Comparison of ENCODE assay signal across 8 cellular contexts in the genomic region with DNA sequence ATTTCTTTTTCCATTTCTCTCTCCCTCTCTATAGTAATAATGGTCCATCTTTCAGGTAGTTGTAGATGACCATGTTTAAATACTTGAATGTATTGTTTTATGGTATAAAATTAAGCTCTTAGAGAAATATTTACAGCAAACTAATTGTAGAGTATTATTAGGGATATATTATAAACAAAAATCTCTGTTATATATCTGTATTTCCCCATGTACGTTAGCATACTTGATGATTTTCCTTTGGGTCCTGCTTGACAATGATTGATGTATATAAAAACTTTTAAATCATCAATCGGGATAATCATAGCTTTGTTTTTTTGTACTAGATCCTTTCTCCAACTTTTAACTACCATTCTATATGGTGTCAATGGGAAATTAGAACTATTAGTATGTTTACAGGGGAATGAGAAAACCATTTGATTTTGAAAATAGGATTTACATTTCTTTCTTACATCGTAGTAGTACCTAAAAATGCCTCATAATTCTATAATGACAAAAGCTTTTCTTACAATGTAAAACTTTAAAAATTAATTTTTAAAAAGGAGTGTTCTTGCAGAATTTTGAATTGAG.
DNase-seq lines count a peak whose midpoint lies in the region; ATAC-seq, FAIRE-seq and TF ChIP-seq lines count a peak whose summit lies in the region.
"Had no signal": no experiment of that assay in that cellular context is flagged by ENCODE, and none has a peak within 500 bp of the region (broad histone marks: within the 10 kb centered on the region; RNA-seq: fewer than 3 reads in every experiment).

No MANE protein-coding gene starts in this region.

- dilution Hi-C loops in endothelial cell of umbilical vein (cut with MboI; ENCODE audit: extremely low pct_ligation_motif_present, low sequenced_read_pairs), result no loop called here

- H3K9me3 ChIP-seq in HAP-1, result no peaks in the 10 kb centered on the region
- no peaks in the 10 kb centered on the region for H3K9me3 ChIP-seq in SJSA1 (replicated peaks)
- H3K9me3 ChIP-seq in endothelial cell of umbilical vein (replicated peaks; ENCODE audit: control insufficient read depth, insufficient read depth, low read length), result no peaks in the 10 kb centered on the region
- H3K9me3 ChIP-seq in sigmoid colon, result no peaks in the 10 kb centered on the region
- H3K9me3 ChIP-seq: testis had no signal

- TF ChIP-seq POLR2A in endothelial cell of umbilical vein (IDR thresholded peaks at IDR 0.05; ENCODE audit: low read depth, low read length) (no peak), sigmoid colon (IDR thresholded peaks at IDR 0.05) (no peak)

- WGBS in sigmoid colon, 2 donors, result 56 to 67% methylated on average over 3 of the region's 3 CpGs

- BruUV-seq in endothelial cell of umbilical vein (replicated peaks; lab: Mats Ljungman, UMichigan), result no TSS peak

- H3K36me3 ChIP-seq in HAP-1 (replicated peaks) (no peaks in the 10 kb centered on the region), SJSA1 (no peaks in the 10 kb centered on the region), endothelial cell of umbilical vein (ENCODE audit: control insufficient read depth in 2 of 2, extremely low read depth in 1 of 2, insufficient read depth in 2 of 2, low read length in 2 of 2) (no peaks in the 10 kb centered on the region), sigmoid colon (no peaks in the 10 kb centered on the region)

- peaks cover 30% of the 10 kb centered on the region for H3K27me3 ChIP-seq in HAP-1 (ENCODE audit: low read depth)
- H3K27me3 ChIP-seq in SJSA1 (replicated peaks), result peaks cover 23% of the 10 kb centered on the region
- H3K27me3 ChIP-seq in endothelial cell of umbilical vein (ENCODE audit: control insufficient read depth in 2 of 2, insufficient read depth in 2 of 2, low read length in 2 of 2), result peaks cover 18 to 55% of the 10 kb centered on the region in 2 experiments
- peaks cover 0 to 17% (median 6%) of the 10 kb centered on the region in 3 donors for H3K27me3 ChIP-seq in sigmoid colon
- H3K27me3 ChIP-seq: testis had no signal

- peak overlapping the region; percentile 13; the same call in 1 of the 2 replicates for H3K4me3 ChIP-seq in HAP-1
- peak overlapping the region; percentile 32; the same call in 1 of the 2 replicates for H3K4me3 ChIP-seq in SJSA1
- H3K4me3 ChIP-seq in endothelial cell of umbilical vein (replicated peaks in 1 of 3; ENCODE audit: insufficient read depth in 1 of 3, low read depth in 1 of 3, low read length in 3 of 3), result no peak overlapping the region
- peak overlapping the region in 3 of 4 donors; percentile 48 to 52 (median 49) for H3K4me3 ChIP-seq in sigmoid colon

- intact Hi-C loops in endothelial cell of umbilical vein (cut with micrococcal nuclease) (no loop called here), sigmoid colon (cut with DNase I) (no loop called here)

- no peak for TF ChIP-seq EP300 in sigmoid colon (IDR thresholded peaks at IDR 0.05)

- peaks cover 2% of the 10 kb centered on the region for H4K20me1 ChIP-seq in endothelial cell of umbilical vein (replicated peaks; ENCODE audit: control insufficient read depth, extremely low read depth, insufficient read depth, low read length)

- POLR2A ChIA-PET in endothelial cell of umbilical vein (lab: Charles Lee), result no interaction called here

- FAIRE-seq in endothelial cell of umbilical vein (lab: Jason Lieb, UNC), result no peak

- H2AFZ ChIP-seq in endothelial cell of umbilical vein (ENCODE audit: low read depth, low read length), result no peak overlapping the region

- in situ Hi-C loops in HAP-1 (cut with MboI; ENCODE audit: low sequenced_read_pairs), result no loop called here

- no peak for ATAC-seq in GM21390 (IDR thresholded peaks at IDR 0.05; ENCODE audit: unreplicated experiment)

- H3K79me2 ChIP-seq in endothelial cell of umbilical vein (ENCODE audit: control insufficient read depth, insufficient read depth, low read length), result no peaks in the 10 kb centered on the region

- TF ChIP-seq CTCF in endothelial cell of umbilical vein (IDR thresholded peaks at IDR 0.05; ENCODE audit: extremely low read depth in 1 of 2, insufficient read depth in 1 of 2, low read depth in 1 of 2, low read length in 2 of 2) (no peak), sigmoid colon (IDR thresholded peaks at IDR 0.05) (no peak)

- no peak overlapping the region for H3K9ac ChIP-seq in endothelial cell of umbilical vein (replicated peaks; ENCODE audit: extremely low read depth, insufficient read depth, low read length)

- H3K27ac ChIP-seq in SJSA1 (no peak overlapping the region), endothelial cell of umbilical vein (ENCODE audit: insufficient read depth, low read depth, low read length) (no peak overlapping the region), sigmoid colon (no peak overlapping the region)
- H3K27ac ChIP-seq: testis had no signal

- no peaks in the 10 kb centered on the region for H3K9me1 ChIP-seq in endothelial cell of umbilical vein (replicated peaks; ENCODE audit: control insufficient read depth, extremely low read depth, insufficient read depth, low read length)

- H3K4me1 ChIP-seq in HAP-1 (no peaks in the 10 kb centered on the region; the same call in 1 of the 2 replicates), SJSA1 (replicated peaks) (no peaks in the 10 kb centered on the region), endothelial cell of umbilical vein (ENCODE audit: control insufficient read depth, extremely low read depth, insufficient read depth, low read length) (no peaks in the 10 kb centered on the region), sigmoid colon (peaks cover 0 to 8% (median 6%) of the 10 kb centered on the region in 4 donors)
- H3K4me1 ChIP-seq: testis had no signal

- H3K4me2 ChIP-seq in endothelial cell of umbilical vein (ENCODE audit: insufficient read depth, low read length), result peak overlapping the region; percentile 76

- DNase-seq in HAP-1 (ENCODE audit: low spot score in 2 of 2), result no peak
- no peak for DNase-seq in SJSA1 (ENCODE audit: low read depth in 1 of 2, low spot score in 2 of 2)
- DNase-seq in endothelial cell of umbilical vein (ENCODE audit: low read depth, low spot score), result no peak
- DNase-seq in sigmoid colon, result no peak
- DNase-seq in DMS153 treated with DMSO at 0.1 percent for 48 hours (lab: John Stamatoyannopoulos, UW; ENCODE audit: unreplicated experiment), result no peak
- DNase-seq in NCI-H1436 treated with DMSO at 0.1 percent for 48 hours (lab: John Stamatoyannopoulos, UW), result no peak

- CTCF ChIA-PET in endothelial cell of umbilical vein (lab: Charles Lee), result interaction anchor here (0.7 to 1.4 kb wide), 3 partner anchors 64 to 1893 kb away, joined by 3 read pairs; no protein-coding TSS in a partner anchor

TF ChIP-seq in endothelial cell of umbilical vein, 7 proteins besides CTCF, POLR2A, EP300 and RAD21:
- TF ChIP-seq EZH2 (IDR thresholded peaks at IDR 0.05; ENCODE audit: borderline replicate concordance, low read depth, low read length, severe bottlenecking), result no peak
- TF ChIP-seq FOS (IDR thresholded peaks at IDR 0.05; ENCODE audit: borderline replicate concordance, insufficient read depth, low read length), result no peak
- TF ChIP-seq POLR2AphosphoS5 (IDR thresholded peaks at IDR 0.05; ENCODE audit: insufficient read depth, low read depth, low read length), result no peak
- no peak for TF ChIP-seq MYC (IDR thresholded peaks at IDR 0.05; ENCODE audit: low read depth, low read length)
- TF ChIP-seq JUN (IDR thresholded peaks at IDR 0.05; ENCODE audit: borderline replicate concordance, insufficient read depth, insufficient read length, low read depth), result no peak
- TF ChIP-seq, protein P1, sequence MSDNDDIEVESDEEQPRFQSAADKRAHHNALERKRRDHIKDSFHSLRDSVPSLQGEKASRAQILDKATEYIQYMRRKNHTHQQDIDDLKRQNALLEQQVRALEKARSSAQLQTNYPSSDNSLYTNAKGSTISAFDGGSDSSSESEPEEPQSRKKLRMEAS (IDR thresholded peaks at IDR 0.05; ENCODE audit: insufficient read depth, insufficient read length), result no peak
- no peak for TF ChIP-seq GATA2 (IDR thresholded peaks at IDR 0.05; ENCODE audit: insufficient read depth, insufficient read length, low read depth, low read length)

Comparison
In these comparisons a context has a peak if more than half of its experiments do, and no peak if none do; other contexts are left out.
1. H3K4me3 ChIP-seq: peak in HAP-1 (single experiment), SJSA1 (single experiment) and sigmoid colon (3 of 4); none in endothelial cell of umbilical vein (0 of 3).